In genomic region chr7:142420554-142421362, GRCh38 we compare ENCODE assay signal across 10 cellular contexts.
A peak's percentile ranks its signal among the peaks of the same experiment; 100 is the strongest.
DNase-seq lines count a peak whose midpoint lies in the region; ATAC-seq and TF ChIP-seq lines count a peak whose summit lies in the region.
"Had no signal": no experiment of that assay in that cellular context is flagged by ENCODE, and none has a peak within 500 bp of the region (broad histone marks: within the 10 kb centered on the region; RNA-seq: fewer than 3 reads in every experiment).

No MANE protein-coding gene starts in this region.

- no peak overlapping the region for H3K4me3 ChIP-seq in GM06990 (replicated peaks; ENCODE audit: low read depth, low read length)
- no peak overlapping the region for H3K4me3 ChIP-seq in cardiac fibroblast (replicated peaks in 1 of 2; ENCODE audit: low read depth in 2 of 2, low read length in 2 of 2)

- H3K36me3 Mint-ChIP-seq in osteocyte (ENCODE audit: unreplicated experiment) = no peaks in the 10 kb centered on the region
- H3K36me3 Mint-ChIP-seq: IgD-negative memory B cell, memory B cell had no signal

- H3K27ac Mint-ChIP-seq in osteocyte (ENCODE audit: unreplicated experiment) = no peak overlapping the region
- H3K27ac Mint-ChIP-seq: IgD-negative memory B cell, memory B cell had no signal

- no peaks in the 10 kb centered on the region; the same call in 1 of the 2 replicates for H3K27me3 ChIP-seq in GM06990 (replicated peaks; ENCODE audit: control insufficient read depth, insufficient read depth, low read length)

- TF ChIP-seq CTCF in GM06990 (IDR thresholded peaks at IDR 0.05; ENCODE audit: insufficient read depth, low read length, poor library complexity, severe bottlenecking) (peak; percentile 39), cardiac fibroblast (IDR thresholded peaks at IDR 0.05; ENCODE audit: low read depth, low read length) (peak; percentile 30), osteocyte (IDR thresholded peaks at IDR 0.05) (peak; percentile 57)

- H3K4me1 Mint-ChIP-seq in osteocyte (ENCODE audit: unreplicated experiment) = no peaks in the 10 kb centered on the region

- DNase-seq in GM06990 (ENCODE audit: extremely low read depth, insufficient read length) (no peak), LHCN-M2 (ENCODE audit: low read depth) (peak; percentile 77), cardiac fibroblast (ENCODE audit: low read depth in 2 of 2) (peak; percentile 13 to 25), osteocyte (ENCODE audit: extremely low spot score, unreplicated experiment) (no peak), putamen (ENCODE audit: low spot score) (no peak), superior temporal gyrus (ENCODE audit: extremely low spot score) (no peak)
- no peak for DNase-seq in central memory CD4-positive, alpha-beta T cell

- H3K9me3 Mint-ChIP-seq in osteocyte (ENCODE audit: unreplicated experiment) = no peaks in the 10 kb centered on the region
- H3K9me3 Mint-ChIP-seq: IgD-negative memory B cell, memory B cell had no signal

- peaks cover 16% of the 10 kb centered on the region for H3K27me3 Mint-ChIP-seq in osteocyte (ENCODE audit: unreplicated experiment)

- no peak for ATAC-seq in GM19023 (IDR thresholded peaks at IDR 0.05; ENCODE audit: unreplicated experiment)

- H3K36me3 ChIP-seq in GM06990 (ENCODE audit: control insufficient read depth, insufficient read depth, low read length) = no peaks in the 10 kb centered on the region

- no peak overlapping the region for H3K4me3 Mint-ChIP-seq in osteocyte (ENCODE audit: unreplicated experiment)
- H3K4me3 Mint-ChIP-seq: IgD-negative memory B cell, memory B cell had no signal

Comparison
In these comparisons a context has a peak if more than half of its experiments do, and no peak if none do; other contexts are left out.
1. DNase-seq: peak in LHCN-M2 (single experiment) and cardiac fibroblast (2 of 2); none in GM06990 (single experiment), osteocyte (single experiment), central memory CD4-positive, alpha-beta T cell (single experiment), putamen (single experiment) and superior temporal gyrus (single experiment).
2. Peak in every context shown above with its lines, with median percentiles within 50 percentile points of each other: CTCF ChIP-seq.